1 cellular context compared by ENCODE assay signal in the genomic region with DNA sequence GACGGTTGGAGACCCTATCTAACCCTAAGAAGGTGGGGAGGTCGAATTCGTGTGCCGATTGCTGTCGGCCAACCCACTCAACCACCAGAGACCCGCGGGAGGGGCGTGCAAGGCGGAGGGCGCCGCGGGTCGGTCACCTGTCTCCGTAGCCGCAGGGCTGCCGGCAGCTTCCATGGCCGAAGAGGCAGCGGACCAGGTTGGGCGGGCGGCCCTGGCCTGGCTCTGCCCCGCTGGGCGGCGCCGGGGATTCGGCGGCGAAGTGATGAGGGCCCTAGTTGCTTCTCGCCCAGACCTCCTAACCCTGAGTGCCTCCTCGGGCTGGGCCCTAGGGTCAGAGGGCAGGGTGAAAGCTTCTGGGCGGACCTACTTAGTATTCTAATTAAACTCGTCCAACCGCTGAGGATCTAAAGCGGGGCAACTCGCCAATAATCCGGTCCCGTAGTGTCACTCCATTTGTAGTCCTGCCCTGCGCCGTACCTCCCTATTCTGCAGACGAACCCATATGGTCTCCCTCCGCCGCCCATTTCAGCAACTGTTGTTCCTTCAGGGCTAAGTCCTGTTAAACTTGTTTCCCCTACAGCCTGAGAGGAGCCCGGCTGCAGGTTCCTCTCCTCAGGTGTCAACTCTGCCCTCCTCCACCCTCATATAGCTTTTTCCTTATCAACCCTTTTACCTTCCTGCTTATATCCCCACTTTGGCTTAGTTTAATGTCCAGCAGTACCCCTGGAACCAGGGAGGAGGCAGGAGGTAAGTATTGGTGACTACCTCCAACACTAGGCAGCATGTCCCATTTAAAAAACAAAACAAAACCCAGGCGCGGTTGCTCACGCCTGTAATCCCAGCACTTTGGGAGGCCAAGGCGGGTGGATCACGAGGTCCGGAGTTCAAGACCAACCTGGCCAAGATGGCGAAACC.
TF ChIP-seq lines count a peak whose summit lies in the region.

PYM1 (minus strand) TSS at position 307 of the 915 bp plus-strand sequence; CDS start at position 174, 133 bp downstream.

TF ChIP-seq in HepG2, 621 proteins besides CTCF, POLR2A, EP300 and RAD21 (continued from another document and continues in another):
- TF ChIP-seq ZNF646 (CRISPR knock-in tag; IDR thresholded peaks at IDR 0.05): no peak
- TF ChIP-seq ZKSCAN1 (IDR thresholded peaks at IDR 0.05; ENCODE audit: low read length): no peak
- 0 out of 2 replicates have a peak, but pooled peaks have one; percentile 24 for TF ChIP-seq ZC3H13 (CRISPR knock-in tag; IDR thresholded peaks at IDR 0.05)
- TF ChIP-seq ZNF136 (CRISPR knock-in tag; IDR thresholded peaks at IDR 0.05; ENCODE audit: low read depth): 0 out of 2 replicates have a peak, but pooled peaks have one; percentile 52
- no peak for TF ChIP-seq THYN1 (CRISPR knock-in tag; IDR thresholded peaks at IDR 0.05; ENCODE audit: borderline replicate concordance, low read depth)
- 0 out of 2 replicates have a peak, but pooled peaks have one; percentile 30 for TF ChIP-seq SAFB2 (CRISPR knock-in tag; IDR thresholded peaks at IDR 0.05; ENCODE audit: borderline replicate concordance, low read depth)
- TF ChIP-seq, protein P1, sequence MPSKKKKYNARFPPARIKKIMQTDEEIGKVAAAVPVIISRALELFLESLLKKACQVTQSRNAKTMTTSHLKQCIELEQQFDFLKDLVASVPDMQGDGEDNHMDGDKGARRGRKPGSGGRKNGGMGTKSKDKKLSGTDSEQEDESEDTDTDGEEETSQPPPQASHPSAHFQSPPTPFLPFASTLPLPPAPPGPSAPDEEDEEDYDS (CRISPR knock-in tag; IDR thresholded peaks at IDR 0.05): peak; percentile 89; the same call in 1 of the 2 replicates
- TF ChIP-seq HNRNPH1 (optimal IDR thresholded peaks at IDR 0.05; ENCODE audit: low read depth, low read length): no peak
- no peak for TF ChIP-seq PRPF4 (IDR thresholded peaks at IDR 0.05; ENCODE audit: low read depth, low read length, poor library complexity, severe bottlenecking)
- TF ChIP-seq NR2F6 (IDR thresholded peaks at IDR 0.05): peak; percentile 84
- peak; percentile 89 for TF ChIP-seq NR2F6 (CRISPR knock-in tag; IDR thresholded peaks at IDR 0.05)
- peak; percentile 50; the same call in 1 of the 2 replicates for TF ChIP-seq MYC (CRISPR knock-in tag; IDR thresholded peaks at IDR 0.05; ENCODE audit: borderline replicate concordance)
- no peak for TF ChIP-seq SETDB1 (CRISPR knock-in tag; IDR thresholded peaks at IDR 0.05; ENCODE audit: borderline replicate concordance)
- 0 out of 2 replicates have a peak, but pooled peaks have one; percentile 18 for TF ChIP-seq AKAP8 (CRISPR knock-in tag; IDR thresholded peaks at IDR 0.05)
- TF ChIP-seq, protein P2, sequence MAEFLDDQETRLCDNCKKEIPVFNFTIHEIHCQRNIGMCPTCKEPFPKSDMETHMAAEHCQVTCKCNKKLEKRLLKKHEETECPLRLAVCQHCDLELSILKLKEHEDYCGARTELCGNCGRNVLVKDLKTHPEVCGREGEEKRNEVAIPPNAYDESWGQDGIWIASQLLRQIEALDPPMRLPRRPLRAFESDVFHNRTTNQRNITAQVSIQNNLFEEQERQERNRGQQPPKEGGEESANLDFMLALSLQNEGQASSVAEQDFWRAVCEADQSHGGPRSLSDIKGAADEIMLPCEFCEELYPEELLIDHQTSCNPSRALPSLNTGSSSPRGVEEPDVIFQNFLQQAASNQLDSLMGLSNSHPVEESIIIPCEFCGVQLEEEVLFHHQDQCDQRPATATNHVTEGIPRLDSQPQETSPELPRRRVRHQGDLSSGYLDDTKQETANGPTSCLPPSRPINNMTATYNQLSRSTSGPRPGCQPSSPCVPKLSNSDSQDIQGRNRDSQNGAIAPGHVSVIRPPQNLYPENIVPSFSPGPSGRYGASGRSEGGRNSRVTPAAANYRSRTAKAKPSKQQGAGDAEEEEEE (CRISPR knock-in tag; IDR thresholded peaks at IDR 0.05; ENCODE audit: borderline replicate concordance): no peak
- no peak for TF ChIP-seq ASH2L (IDR thresholded peaks at IDR 0.05; ENCODE audit: insufficient read length, low read depth, low read length)
- no peak for TF ChIP-seq ZNF503 (CRISPR knock-in tag; IDR thresholded peaks at IDR 0.05)
- TF ChIP-seq, protein P3, sequence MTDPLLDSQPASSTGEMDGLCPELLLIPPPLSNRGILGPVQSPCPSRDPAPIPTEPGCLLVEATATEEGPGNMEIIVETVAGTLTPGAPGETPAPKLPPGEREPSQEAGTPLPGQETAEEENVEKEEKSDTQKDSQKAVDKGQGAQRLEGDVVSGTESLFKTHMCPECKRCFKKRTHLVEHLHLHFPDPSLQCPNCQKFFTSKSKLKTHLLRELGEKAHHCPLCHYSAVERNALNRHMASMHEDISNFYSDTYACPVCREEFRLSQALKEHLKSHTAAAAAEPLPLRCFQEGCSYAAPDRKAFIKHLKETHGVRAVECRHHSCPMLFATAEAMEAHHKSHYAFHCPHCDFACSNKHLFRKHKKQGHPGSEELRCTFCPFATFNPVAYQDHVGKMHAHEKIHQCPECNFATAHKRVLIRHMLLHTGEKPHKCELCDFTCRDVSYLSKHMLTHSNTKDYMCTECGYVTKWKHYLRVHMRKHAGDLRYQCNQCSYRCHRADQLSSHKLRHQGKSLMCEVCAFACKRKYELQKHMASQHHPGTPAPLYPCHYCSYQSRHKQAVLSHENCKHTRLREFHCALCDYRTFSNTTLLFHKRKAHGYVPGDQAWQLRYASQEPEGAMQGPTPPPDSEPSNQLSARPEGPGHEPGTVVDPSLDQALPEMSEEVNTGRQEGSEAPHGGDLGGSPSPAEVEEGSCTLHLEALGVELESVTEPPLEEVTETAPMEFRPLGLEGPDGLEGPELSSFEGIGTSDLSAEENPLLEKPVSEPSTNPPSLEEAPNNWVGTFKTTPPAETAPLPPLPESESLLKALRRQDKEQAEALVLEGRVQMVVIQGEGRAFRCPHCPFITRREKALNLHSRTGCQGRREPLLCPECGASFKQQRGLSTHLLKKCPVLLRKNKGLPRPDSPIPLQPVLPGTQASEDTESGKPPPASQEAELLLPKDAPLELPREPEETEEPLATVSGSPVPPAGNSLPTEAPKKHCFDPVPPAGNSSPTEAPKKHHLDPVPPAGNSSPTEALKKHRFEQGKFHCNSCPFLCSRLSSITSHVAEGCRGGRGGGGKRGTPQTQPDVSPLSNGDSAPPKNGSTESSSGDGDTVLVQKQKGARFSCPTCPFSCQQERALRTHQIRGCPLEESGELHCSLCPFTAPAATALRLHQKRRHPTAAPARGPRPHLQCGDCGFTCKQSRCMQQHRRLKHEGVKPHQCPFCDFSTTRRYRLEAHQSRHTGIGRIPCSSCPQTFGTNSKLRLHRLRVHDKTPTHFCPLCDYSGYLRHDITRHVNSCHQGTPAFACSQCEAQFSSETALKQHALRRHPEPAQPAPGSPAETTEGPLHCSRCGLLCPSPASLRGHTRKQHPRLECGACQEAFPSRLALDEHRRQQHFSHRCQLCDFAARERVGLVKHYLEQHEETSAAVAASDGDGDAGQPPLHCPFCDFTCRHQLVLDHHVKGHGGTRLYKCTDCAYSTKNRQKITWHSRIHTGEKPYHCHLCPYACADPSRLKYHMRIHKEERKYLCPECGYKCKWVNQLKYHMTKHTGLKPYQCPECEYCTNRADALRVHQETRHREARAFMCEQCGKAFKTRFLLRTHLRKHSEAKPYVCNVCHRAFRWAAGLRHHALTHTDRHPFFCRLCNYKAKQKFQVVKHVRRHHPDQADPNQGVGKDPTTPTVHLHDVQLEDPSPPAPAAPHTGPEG (CRISPR knock-in tag; IDR thresholded peaks at IDR 0.05): no peak
- TF ChIP-seq ZNF274 (CRISPR knock-in tag; IDR thresholded peaks at IDR 0.05): peak; percentile 85
- peak; percentile 89; the same call in 1 of the 2 replicates for TF ChIP-seq ZNF552 (CRISPR knock-in tag; IDR thresholded peaks at IDR 0.05; ENCODE audit: borderline replicate concordance)
- peak; percentile 36; the same call in 1 of the 2 replicates for TF ChIP-seq BORCS8-MEF2B (CRISPR knock-in tag; IDR thresholded peaks at IDR 0.05)
- TF ChIP-seq KMT2B (CRISPR knock-in tag; IDR thresholded peaks at IDR 0.05): 0 out of 2 replicates have a peak, but pooled peaks have one; percentile 17
- peak; percentile 94 for TF ChIP-seq UBTF (CRISPR knock-in tag; IDR thresholded peaks at IDR 0.05)
- TF ChIP-seq ZNF547 (CRISPR knock-in tag; IDR thresholded peaks at IDR 0.05): peak; percentile 82; the same call in 1 of the 2 replicates
- TF ChIP-seq, protein P4, sequence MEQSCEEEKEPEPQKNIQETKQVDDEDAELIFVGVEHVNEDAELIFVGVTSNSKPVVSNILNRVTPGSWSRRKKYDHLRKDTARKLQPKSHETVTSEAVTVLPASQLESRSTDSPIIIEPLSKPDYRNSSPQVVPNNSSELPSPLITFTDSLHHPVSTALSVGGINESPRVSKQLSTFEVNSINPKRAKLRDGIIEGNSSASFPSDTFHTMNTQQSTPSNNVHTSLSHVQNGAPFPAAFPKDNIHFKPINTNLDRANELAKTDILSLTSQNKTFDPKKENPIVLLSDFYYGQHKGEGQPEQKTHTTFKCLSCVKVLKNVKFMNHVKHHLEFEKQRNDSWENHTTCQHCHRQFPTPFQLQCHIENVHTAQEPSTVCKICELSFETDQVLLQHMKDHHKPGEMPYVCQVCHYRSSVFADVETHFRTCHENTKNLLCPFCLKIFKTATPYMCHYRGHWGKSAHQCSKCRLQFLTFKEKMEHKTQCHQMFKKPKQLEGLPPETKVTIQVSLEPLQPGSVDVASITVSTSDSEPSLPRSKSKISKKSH (CRISPR knock-in tag; IDR thresholded peaks at IDR 0.05; ENCODE audit: borderline replicate concordance): no peak
- no peak for TF ChIP-seq SOX6 (IDR thresholded peaks at IDR 0.05)
- 0 out of 2 replicates have a peak, but pooled peaks have one; percentile 25 for TF ChIP-seq SOX6 (CRISPR knock-in tag; IDR thresholded peaks at IDR 0.05)
- no peak for TF ChIP-seq SMAD1 (CRISPR knock-in tag; IDR thresholded peaks at IDR 0.05; ENCODE audit: borderline replicate concordance, low read depth)
